ENCODE assay signal across 17 cellular contexts in the genomic region with DNA sequence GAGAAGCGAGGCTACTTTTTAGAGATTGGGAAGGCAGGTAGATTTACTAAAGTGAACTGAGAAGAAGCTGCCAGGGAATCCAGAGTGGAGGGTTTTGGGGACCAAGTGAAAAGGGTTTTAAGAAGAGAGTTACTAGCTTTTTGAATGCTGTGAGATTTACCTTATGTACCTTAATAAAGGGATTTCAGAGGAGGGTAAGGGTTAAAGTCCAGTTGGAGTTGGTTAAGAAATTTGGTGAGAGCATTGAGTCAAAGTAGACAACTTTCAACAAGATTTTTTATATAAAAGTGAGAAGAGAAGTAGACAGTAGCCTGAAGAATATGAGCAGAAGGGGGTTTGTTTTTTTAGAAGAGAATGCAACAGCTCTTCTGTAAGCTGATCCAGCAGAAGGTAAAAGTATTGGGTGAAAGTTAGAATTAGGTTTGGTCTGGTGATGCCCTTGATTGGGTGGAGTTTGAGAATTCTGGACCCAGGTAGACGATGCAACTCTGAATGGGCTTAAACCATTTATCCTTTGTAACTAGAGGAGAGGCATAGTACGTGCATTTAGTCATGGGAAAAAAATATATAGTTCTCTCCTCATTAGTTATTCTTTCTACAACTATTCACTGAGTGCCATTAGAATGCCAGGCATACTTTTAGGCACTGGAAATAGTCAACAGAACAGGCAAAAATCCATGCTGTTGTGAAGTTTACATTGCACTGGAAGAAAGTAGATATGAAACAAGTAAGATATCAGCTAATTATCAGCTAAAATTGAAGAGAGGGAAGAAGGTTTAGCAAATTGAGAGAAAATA.
"Had no signal": no experiment of that assay in that cellular context is flagged by ENCODE, and none has a peak within 500 bp of the region (broad histone marks: within the 10 kb centered on the region; RNA-seq: fewer than 3 reads in every experiment).

No MANE protein-coding gene starts in this region.

- H3K4me1 Mint-ChIP-seq: activated naive CD8-positive, alpha-beta T cell treated with anti-CD3 and anti-CD28 coated beads, Interleukin-2, amount 50 U/mL, for 24 hours; brain had no signal

- DNase-seq: activated CD4-positive, alpha-beta T cell treated with anti-CD3 and anti-CD28 coated beads for 48 hours; activated naive CD4-positive, alpha-beta T cell; activated naive CD8-positive, alpha-beta T cell treated with anti-CD3 and anti-CD28 coated beads, Interleukin-2, amount 50 U/mL, for 24 hours; dermis blood vessel endothelial cell; left cardiac atrium; mammary epithelial cell; mucosa of descending colon; naive thymus-derived CD8-positive, alpha-beta T cell; posterior cingulate gyrus; right cardiac atrium; stimulated activated CD4-positive, alpha-beta T cell treated with anti-CD3 and anti-CD28 coated beads, Interleukin-2, amount 100 ng/mL, for 24 hours; stimulated activated naive CD4-positive, alpha-beta T cell treated with Interleukin-2 at 50 U/mL for 16 hours had no signal

- H3K27me3 ChIP-seq: neutrophil, suprapubic skin had no signal

- H3K4me1 ChIP-seq: suprapubic skin had no signal

- H3K27ac ChIP-seq: neutrophil, suprapubic skin had no signal

- H3K27me3 Mint-ChIP-seq: activated naive CD8-positive, alpha-beta T cell treated with anti-CD3 and anti-CD28 coated beads, Interleukin-2, amount 50 U/mL, for 24 hours; brain; central memory CD8-positive, alpha-beta T cell; naive thymus-derived CD8-positive, alpha-beta T cell had no signal

- H3K4me3 Mint-ChIP-seq: activated naive CD8-positive, alpha-beta T cell treated with anti-CD3 and anti-CD28 coated beads, Interleukin-2, amount 50 U/mL, for 24 hours; activated T-helper 1 cell treated with anti-CD3 and anti-CD28 coated beads, Interleukin-12 subunit alpha, Interleukin-12 subunit beta, Interleukin-2, Interleukin-4 antibody, amounts not matched to agents 30 ng/mL and 10 ng/mL and 1 ng/mL, durations not matched to agents 14 hours and 24 hours and 36 hours; brain; central memory CD8-positive, alpha-beta T cell; naive thymus-derived CD8-positive, alpha-beta T cell had no signal

- ATAC-seq: activated naive CD8-positive, alpha-beta T cell treated with anti-CD3 and anti-CD28 coated beads, Interleukin-2, amount 50 U/mL, for 24 hours; left cardiac atrium; mucosa of descending colon; naive thymus-derived CD8-positive, alpha-beta T cell; right cardiac atrium had no signal

- H3K4me3 ChIP-seq: mucosa of descending colon, suprapubic skin had no signal

- H3K9me3 Mint-ChIP-seq: central memory CD8-positive, alpha-beta T cell had no signal

- H3K27ac Mint-ChIP-seq: activated naive CD8-positive, alpha-beta T cell treated with anti-CD3 and anti-CD28 coated beads, Interleukin-2, amount 50 U/mL, for 24 hours; activated T-helper 1 cell treated with anti-CD3 and anti-CD28 coated beads, Interleukin-12 subunit alpha, Interleukin-12 subunit beta, Interleukin-2, Interleukin-4 antibody, amounts not matched to agents 30 ng/mL and 10 ng/mL and 1 ng/mL, durations not matched to agents 14 hours and 24 hours and 36 hours; brain had no signal

- H3K9me3 ChIP-seq: mucosa of descending colon, neutrophil, suprapubic skin had no signal

- H3K36me3 ChIP-seq: neutrophil, suprapubic skin had no signal
